In the genomic region with DNA sequence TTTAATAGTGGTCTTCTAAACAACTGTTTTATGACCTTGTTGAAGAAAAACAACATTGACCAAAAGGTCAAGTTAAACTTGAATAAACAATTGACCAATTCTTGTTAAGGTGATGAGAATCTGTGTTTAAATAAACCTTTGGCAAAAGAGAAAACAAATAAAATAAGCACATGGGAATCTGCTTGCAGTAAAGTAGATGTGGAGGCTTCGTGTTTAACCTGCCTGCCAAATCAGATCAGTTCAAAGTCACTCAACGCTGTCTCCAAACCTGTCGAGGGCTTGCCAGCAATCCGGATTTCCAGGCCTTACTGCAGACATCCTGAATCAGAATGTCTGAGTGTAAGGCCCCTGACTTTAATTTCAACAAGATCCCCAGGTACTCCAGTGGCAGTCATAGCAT, we compare ENCODE assay signal across 18 cellular contexts. TPM values are rescaled to one million over a fixed set of nuclear protein-coding genes. Genes with fewer than 3 reads are reported as not detected.
"Had no signal": no experiment of that assay in that cellular context is flagged by ENCODE, and none has a peak within 500 bp of the region (broad histone marks: within the 10 kb centered on the region; RNA-seq: fewer than 3 reads in every experiment).

No MANE protein-coding gene starts in this region.

- FAIRE-seq: frontal cortex, small intestine, urothelium cell line had no signal

- H3K27me3 ChIP-seq: dorsolateral prefrontal cortex, heart left ventricle, right atrium auricular region had no signal

- DNase-seq: cortex of kidney; dorsolateral prefrontal cortex; effector CD8-positive, alpha-beta T cell; heart left ventricle; islet precursor cell; left ventricle myocardium superior; mammary epithelial cell; small intestine; stimulated activated CD4-positive, alpha-beta T cell treated with anti-CD3 and anti-CD28 coated beads, Interleukin-12 subunit alpha, Interleukin-12 subunit beta, amount 100 ng/mL, for 4 hours; stimulated activated naive CD4-positive, alpha-beta T cell had no signal

- H3K27ac ChIP-seq: dorsolateral prefrontal cortex, heart left ventricle, right atrium auricular region had no signal

- H3K36me3 ChIP-seq: heart left ventricle, right atrium auricular region had no signal

- H3K4me3 ChIP-seq: dorsolateral prefrontal cortex, heart left ventricle, right atrium auricular region had no signal

RNA-seq across cellular contexts. Expression of a gene that starts 55.1 kb away (rescaled TPM):
- total RNA-seq: fibroblast of lung; glomerular endothelial cell; mammary epithelial cell; natural killer cell treated with Interleukin-12 subunit alpha and Interleukin-12 subunit beta and Interleukin-15 and Interleukin-18, amount 100 ng/mL, for 72 hours; osteoblast; pulmonary artery endothelial cell had no signal
